In genomic region chr7:101021703-101022102, GRCh38 we compare ENCODE assay signal across 22 cellular contexts. TPM values are rescaled to one million over a fixed set of nuclear protein-coding genes. Genes with fewer than 3 reads are reported as not detected.
DNase-seq lines count a peak whose midpoint lies in the region; ATAC-seq, FAIRE-seq and TF ChIP-seq lines count a peak whose summit lies in the region.
"Had no signal": no experiment of that assay in that cellular context is flagged by ENCODE, and none has a peak within 500 bp of the region (broad histone marks: within the 10 kb centered on the region; RNA-seq: fewer than 3 reads in every experiment).

No MANE protein-coding gene starts in this region.

- H3K27me3 ChIP-seq in H1 (replicated peaks in 1 of 4; ENCODE audit: control insufficient read depth in 3 of 4, extremely low read depth in 1 of 4, insufficient read depth in 3 of 4, low read length in 3 of 4): no peaks in the 10 kb centered on the region
- H3K27me3 ChIP-seq in prostate gland (replicated peaks; ENCODE audit: insufficient read depth): no peaks in the 10 kb centered on the region
- H3K27me3 ChIP-seq: BLaER1 treated with 17β-estradiol and CSF1 and Interleukin-3, amounts not matched to agents 10 nM and 100 nM had no signal

- intact Hi-C loops in prostate gland (cut with DNase I): no loop called here

- peaks cover 7% of the 10 kb centered on the region; the same call in 1 of the 2 replicates for H3K23me2 ChIP-seq in H1 (ENCODE audit: low read depth, low read length)

- H2BK120ac ChIP-seq in H1 (replicated peaks; ENCODE audit: low read depth, low read length): no peak overlapping the region

- FAIRE-seq in H1 (lab: Jason Lieb, UNC): no peak
- FAIRE-seq: HTR-8/SVneo had no signal

- H2BK5ac ChIP-seq in H1 (ENCODE audit: low read depth, low read length): no peak overlapping the region

- H3K23ac ChIP-seq in H1 (ENCODE audit: insufficient read length): no peak overlapping the region

- no peak overlapping the region; the same call in 1 of the 2 replicates for H2BK12ac ChIP-seq in H1 (ENCODE audit: low read depth, low read length)

- H3K9ac ChIP-seq in H1 (replicated peaks in 1 of 4; ENCODE audit: extremely low read depth in 1 of 4, low read depth in 3 of 4, low read length in 3 of 4): no peak overlapping the region
- H3K9ac ChIP-seq: BLaER1 treated with 17β-estradiol and CSF1 and Interleukin-3, amounts not matched to agents 10 nM and 100 nM had no signal

- 67% methylated on average over 3 of the region's 3 CpGs; no CpG with 5 or more reads in 1 of the 2 experiments for WGBS in H1 (ENCODE audit: extremely low coverage in 1 of 2, insufficient coverage in 1 of 2, insufficient read length in 1 of 2, insufficient replicate concordance in 2 of 2, low coverage in 1 of 2, low lambda C conversion rate in 2 of 2, missing lambda C conversion rate in 1 of 2), 2 experiments
- 59% methylated on average over 3 of the region's 3 CpGs for WGBS in prostate gland

- peak; percentile 38 for DNase-seq in NCI-H748 (lab: John Stamatoyannopoulos, UW; ENCODE audit: unreplicated experiment)
- DNase-seq in NCI-H748 treated with DMSO at 0.1 percent for 48 hours (lab: John Stamatoyannopoulos, UW): no peak
- DNase-seq in DMS153 treated with DMSO at 0.1 percent for 48 hours (lab: John Stamatoyannopoulos, UW; ENCODE audit: unreplicated experiment): peak; percentile 16
- no peak for DNase-seq in H1 (ENCODE audit: low read depth in 1 of 2, low spot score in 2 of 2)
- DNase-seq in prostate gland (ENCODE audit: low spot score): peak; percentile 15
- DNase-seq in activated CD8-positive, alpha-beta memory T cell treated with anti-CD3 and anti-CD28 coated beads, Interleukin-2, amount 50 U/mL, for 4 hours: no peak
- no peak for DNase-seq in NOMO-1 (lab: John Stamatoyannopoulos, UW; ENCODE audit: unreplicated experiment in 2 of 2)
- DNase-seq: 8988T; Calu3; CD4-positive, alpha-beta memory T cell; DMS53; GDM1; KG1; NCI-H1105; NCI-H1694 treated with DMSO at 0.1 percent for 48 hours; NCI-H2081 treated with DMSO at 0.1 percent for 48 hours; NCI-H2171 treated with DMSO at 0.1 percent for 48 hours; NCI-H526 had no signal

- no peak overlapping the region for H2AK5ac ChIP-seq in H1 (ENCODE audit: low read depth, low read length)

- H2AFZ ChIP-seq in H1 (ENCODE audit: low read length): no peak overlapping the region

- H3K27ac ChIP-seq in H1 (ENCODE audit: low read depth, low read length) (no peak overlapping the region), prostate gland (no peak overlapping the region)
- H3K27ac ChIP-seq: BLaER1 treated with 17β-estradiol and CSF1 and Interleukin-3, amounts not matched to agents 10 nM and 100 nM had no signal

- no peak for TF ChIP-seq EP300 in H1 (IDR thresholded peaks at IDR 0.05; ENCODE audit: borderline replicate concordance in 1 of 2, low read depth in 2 of 2, low read length in 2 of 2)

- no peaks in the 10 kb centered on the region for H3K79me2 ChIP-seq in H1 (ENCODE audit: control insufficient read depth in 1 of 2, insufficient read depth in 2 of 2, low read length in 2 of 2)

- ATAC-seq in GM19455 (IDR thresholded peaks at IDR 0.05; ENCODE audit: unreplicated experiment): no peak

- no peak overlapping the region for H3K56ac ChIP-seq in H1 (replicated peaks; ENCODE audit: insufficient read length, low read depth, low read length)

- H3K9me3 ChIP-seq in H1 (ENCODE audit: insufficient read depth in 2 of 2, low read depth in 1 of 2, low read length in 1 of 2): no peaks in the 10 kb centered on the region
- no peaks in the 10 kb centered on the region for H3K9me3 ChIP-seq in prostate gland

- H3K4ac ChIP-seq in H1 (replicated peaks; ENCODE audit: insufficient read length, low read depth, low read length): no peak overlapping the region

- H4K91ac ChIP-seq in H1 (replicated peaks; ENCODE audit: insufficient read length, low read length): no peak overlapping the region

- no peak overlapping the region for H3K14ac ChIP-seq in H1 (ENCODE audit: insufficient read length)

- 0 out of 2 replicates have a peak overlapping the region, but pooled peaks have one; percentile 21 for H2BK20ac ChIP-seq in H1 (ENCODE audit: low read length)

- TF ChIP-seq RAD21 in H1 (IDR thresholded peaks at IDR 0.05 in 1 of 2, conservative IDR thresholded peaks at IDR 0.05 in 1 of 2; ENCODE audit: low read depth in 2 of 2, low read length in 2 of 2): no peak

- no peaks in the 10 kb centered on the region for H4K20me1 ChIP-seq in H1 (replicated peaks in 1 of 2; ENCODE audit: control insufficient read depth in 1 of 2, insufficient read depth in 2 of 2, low read length in 2 of 2)
- H4K20me1 ChIP-seq: BLaER1 treated with 17β-estradiol and CSF1 and Interleukin-3, amounts not matched to agents 10 nM and 100 nM had no signal

- H3K36me3 ChIP-seq in H1 (ENCODE audit: control insufficient read depth in 2 of 4, insufficient read depth in 4 of 4, low read length in 3 of 4) (no peaks in the 10 kb centered on the region), prostate gland (no peaks in the 10 kb centered on the region)
- H3K36me3 ChIP-seq: BLaER1 treated with 17β-estradiol and CSF1 and Interleukin-3, amounts not matched to agents 10 nM and 100 nM had no signal

- POLR2A ChIA-PET in H1 (lab: Charles Lee; ENCODE audit: partially characterized antibody): interaction anchor here (0.5 to 1.0 kb wide), 2 partner anchors 54 to 122 kb away, joined by 3 read pairs; no protein-coding TSS in a partner anchor

- H4K5ac ChIP-seq in H1 (ENCODE audit: insufficient read length, low read depth, low read length): no peak overlapping the region

- H3K4me3 ChIP-seq in H1 (ENCODE audit: extremely low read depth in 1 of 4, insufficient read depth in 2 of 4, low read depth in 3 of 4, low read length in 4 of 4) (no peak overlapping the region), prostate gland (no peak overlapping the region)
- H3K4me3 ChIP-seq: BLaER1 treated with 17β-estradiol and CSF1 and Interleukin-3, amounts not matched to agents 10 nM and 100 nM had no signal

- no peak overlapping the region for H3K4me2 ChIP-seq in H1 (ENCODE audit: insufficient read depth in 1 of 2, low read depth in 2 of 2, low read length in 2 of 2)
- H3K4me2 ChIP-seq: BLaER1 treated with 17β-estradiol and CSF1 and Interleukin-3, amounts not matched to agents 10 nM and 100 nM had no signal

- TF ChIP-seq POLR2A in H1 (IDR thresholded peaks at IDR 0.05; ENCODE audit: control extremely low read depth in 1 of 2, low read depth in 2 of 2, low read length in 2 of 2) (no peak), prostate gland (IDR thresholded peaks at IDR 0.05) (no peak)

- no peak overlapping the region; the same call in 1 of the 2 replicates for H3K18ac ChIP-seq in H1 (ENCODE audit: extremely low read depth, low read length)

- H4K8ac ChIP-seq in H1 (ENCODE audit: extremely low read depth, insufficient read depth, low read length): no peak overlapping the region; the same call in 1 of the 2 replicates

- peaks cover 5 to 15% (median 9%) of the 10 kb centered on the region in 4 experiments; a peak in 6 of 7 replicates for H3K4me1 ChIP-seq in H1 (replicated peaks in 1 of 4; ENCODE audit: control insufficient read depth in 3 of 4, insufficient read depth in 4 of 4, low read length in 3 of 4)
- no peaks in the 10 kb centered on the region for H3K4me1 ChIP-seq in prostate gland (replicated peaks)

- H3K79me1 ChIP-seq in H1 (ENCODE audit: low read depth, low read length): no peaks in the 10 kb centered on the region

- CTCF ChIA-PET in H1 (lab: Charles Lee; ENCODE audit: partially characterized antibody): interaction anchor here (0.6 to 2.0 kb wide), 3 partner anchors 37 to 73 kb away, joined by 4 to 11 read pairs (median 4); no protein-coding TSS in a partner anchor

- TF ChIP-seq CTCF in H1 (IDR thresholded peaks at IDR 0.05; ENCODE audit: control extremely low read depth in 1 of 3, insufficient read depth in 1 of 3, low read depth in 1 of 3, low read length in 3 of 3): no peak
- no peak for TF ChIP-seq CTCF in prostate gland (IDR thresholded peaks at IDR 0.05)

- peak overlapping the region; percentile 5; the same call in 1 of the 2 replicates for H2BK15ac ChIP-seq in H1 (ENCODE audit: low read length)

TF ChIP-seq in H1, 55 proteins besides CTCF, POLR2A, EP300 and RAD21 (continues in another document):
- TF ChIP-seq, protein P1, sequence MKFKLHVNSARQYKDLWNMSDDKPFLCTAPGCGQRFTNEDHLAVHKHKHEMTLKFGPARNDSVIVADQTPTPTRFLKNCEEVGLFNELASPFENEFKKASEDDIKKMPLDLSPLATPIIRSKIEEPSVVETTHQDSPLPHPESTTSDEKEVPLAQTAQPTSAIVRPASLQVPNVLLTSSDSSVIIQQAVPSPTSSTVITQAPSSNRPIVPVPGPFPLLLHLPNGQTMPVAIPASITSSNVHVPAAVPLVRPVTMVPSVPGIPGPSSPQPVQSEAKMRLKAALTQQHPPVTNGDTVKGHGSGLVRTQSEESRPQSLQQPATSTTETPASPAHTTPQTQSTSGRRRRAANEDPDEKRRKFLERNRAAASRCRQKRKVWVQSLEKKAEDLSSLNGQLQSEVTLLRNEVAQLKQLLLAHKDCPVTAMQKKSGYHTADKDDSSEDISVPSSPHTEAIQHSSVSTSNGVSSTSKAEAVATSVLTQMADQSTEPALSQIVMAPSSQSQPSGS (IDR thresholded peaks at IDR 0.05; ENCODE audit: low read length): no peak
- no peak for TF ChIP-seq GTF2F1 (IDR thresholded peaks at IDR 0.05; ENCODE audit: borderline replicate concordance, low read depth, low read length)
- TF ChIP-seq CBX8 (IDR thresholded peaks at IDR 0.05; ENCODE audit: borderline replicate concordance, low read depth, low read length): no peak

RNA-seq across cellular contexts. Expression of gene MUC17, which starts 1.8 kb away (rescaled TPM):
- not detected in 2 replicates for total RNA-seq in H1 (2021; fragmentation: NEBNext Ultra II Directional; extraction: Animal tissue kit (Norgen Biotek cat#: 25700))
- polyA plus RNA-seq in H1 (2011; rRNA removed): 0.02 TPM in 2 replicates
- under 0.01 TPM for polyA plus RNA-seq in H1 (2011; cell fraction: cytosol; rRNA removed)
- polyA plus RNA-seq in H1 (2011; cell fraction: nucleus; rRNA removed): 0.01 TPM
- not detected in 4 replicates for polyA plus RNA-seq in H1 (2012, experiment 1 of 2)
- polyA plus RNA-seq in H1 (2012, experiment 2 of 2): not detected
- polyA plus RNA-seq in H1 (2013, experiment 1 of 2): under 0.01 TPM
- polyA plus RNA-seq in H1 (2013, experiment 2 of 2): under 0.01 TPM
- 0.03 and 0.05 TPM in 2 replicates for polyA minus RNA-seq in H1 (2011; rRNA and poly(A)+ RNA removed)
- polyA minus RNA-seq in H1 (2011; cell fraction: cytosol; rRNA and poly(A)+ RNA removed): not detected
- polyA minus RNA-seq in H1 (2011; cell fraction: nucleus; rRNA and poly(A)+ RNA removed): 0.10 TPM
- total RNA-seq in prostate gland: under 1 TPM in 1 of 2 donors, not detected in 1; 0.23 TPM
- total RNA-seq: Calu3; CD4-positive, alpha-beta memory T cell; H4 had no signal
- polyA plus RNA-seq: CD4-positive, alpha-beta memory T cell had no signal

RNA-seq across cellular contexts. Expression of gene MUC12, which starts 52.3 kb away (rescaled TPM):
- total RNA-seq in H1 (2021; fragmentation: NEBNext Ultra II Directional; extraction: Animal tissue kit (Norgen Biotek cat#: 25700)): 7.0 and 7.7 TPM in 2 replicates
- 13.5 and 16.2 TPM in 2 replicates for polyA plus RNA-seq in H1 (2011; rRNA removed)
- polyA plus RNA-seq in H1 (2011; cell fraction: cytosol; rRNA removed): 8.4 TPM
- 8.0 TPM for polyA plus RNA-seq in H1 (2011; cell fraction: nucleus; rRNA removed)
- 8.9 to 12.8 TPM (median 11.4 TPM) in 4 replicates for polyA plus RNA-seq in H1 (2012, experiment 1 of 2)
- 20.3 TPM for polyA plus RNA-seq in H1 (2012, experiment 2 of 2)
- 11.1 TPM for polyA plus RNA-seq in H1 (2013, experiment 1 of 2)
- polyA plus RNA-seq in H1 (2013, experiment 2 of 2): 10.6 TPM
- 1.1 and 1.3 TPM in 2 replicates for polyA minus RNA-seq in H1 (2011; rRNA and poly(A)+ RNA removed)
- polyA minus RNA-seq in H1 (2011; cell fraction: cytosol; rRNA and poly(A)+ RNA removed): 2.6 TPM
- 2.5 TPM for polyA minus RNA-seq in H1 (2011; cell fraction: nucleus; rRNA and poly(A)+ RNA removed)
- 10 to 100 TPM in 1 of 2 donors, 1 to 10 TPM in 1; 4.0 to 20.9 TPM for total RNA-seq in prostate gland
- total RNA-seq: CD4-positive, alpha-beta memory T cell had no signal

Comparison
In these comparisons a context has a peak if more than half of its experiments do, and no peak if none do; other contexts are left out.
1. DNase-seq: peak in NCI-H748 (single experiment), DMS153 treated with DMSO at 0.1 percent for 48 hours (single experiment) and prostate gland (single experiment); none in NCI-H748 treated with DMSO at 0.1 percent for 48 hours (single experiment), H1 (0 of 2), activated CD8-positive, alpha-beta memory T cell treated with anti-CD3 and anti-CD28 coated beads, Interleukin-2, amount 50 U/mL, for 4 hours (single experiment) and NOMO-1 (0 of 2).